Comparison of ENCODE assay signal across 17 cellular contexts in the genomic region with DNA sequence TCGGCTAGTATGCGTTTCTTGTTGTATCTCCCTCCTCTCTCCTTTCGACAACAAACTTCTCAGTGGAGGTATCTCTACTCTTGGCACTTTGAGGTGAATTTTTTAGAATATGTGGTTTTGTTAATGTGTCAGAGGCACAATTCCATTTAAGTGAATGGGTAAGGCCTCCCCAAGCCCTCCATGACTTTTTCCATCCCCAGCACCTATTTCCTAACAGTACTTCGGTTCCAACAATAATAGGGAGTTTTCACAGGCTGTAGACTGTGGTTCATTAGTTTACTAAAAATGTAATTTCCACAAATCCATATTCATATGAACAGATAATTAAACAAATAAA.
DNase-seq lines count a peak whose midpoint lies in the region; ATAC-seq, FAIRE-seq and TF ChIP-seq lines count a peak whose summit lies in the region.
"Had no signal": no experiment of that assay in that cellular context is flagged by ENCODE, and none has a peak within 500 bp of the region (broad histone marks: within the 10 kb centered on the region; RNA-seq: fewer than 3 reads in every experiment).

No MANE protein-coding gene starts in this region.

- H3K9ac ChIP-seq in HepG2 (ENCODE audit: insufficient read depth, low read depth, low read length) = no peak overlapping the region
- H3K9ac ChIP-seq: KMS-11 had no signal

- H4K20me1 ChIP-seq in HepG2 (ENCODE audit: insufficient read depth, low read length) = peaks cover 32% of the 10 kb centered on the region; the same call in 1 of the 2 replicates

- TF ChIP-seq POLR2A in HepG2 (IDR thresholded peaks at IDR 0.05; ENCODE audit: insufficient read depth in 1 of 2, low read depth in 2 of 2, low read length in 2 of 2) (no peak), gastrocnemius medialis (IDR thresholded peaks at IDR 0.05) (no peak)

- peaks cover 7% of the 10 kb centered on the region for H3K36me3 ChIP-seq in brain microvascular endothelial cell (replicated peaks)
- H3K36me3 ChIP-seq in HepG2 (replicated peaks in 1 of 2; ENCODE audit: control insufficient read depth in 1 of 2, insufficient read depth in 2 of 2, low read length in 2 of 2) = peaks cover 9 to 39% of the 10 kb centered on the region in 2 experiments
- H3K36me3 ChIP-seq in gastrocnemius medialis = no peaks in the 10 kb centered on the region
- no peaks in the 10 kb centered on the region for H3K36me3 ChIP-seq in small intestine (ENCODE audit: control insufficient read depth in 2 of 2, insufficient read depth in 2 of 2, low read length in 2 of 2)
- H3K36me3 ChIP-seq: WERI-Rb-1 had no signal

- peak overlapping the region; percentile 96 for H3K27ac Mint-ChIP-seq in Calu3 (ENCODE audit: unreplicated experiment)
- H3K27ac Mint-ChIP-seq: activated naive CD8-positive, alpha-beta T cell had no signal

- H3K4me1 ChIP-seq in HepG2 (ENCODE audit: insufficient read depth, low read length) = peaks cover 56% of the 10 kb centered on the region
- peaks cover 30 to 39% of the 10 kb centered on the region in 2 donors for H3K4me1 ChIP-seq in gastrocnemius medialis
- peaks cover 0 to 3% of the 10 kb centered on the region in 2 donors for H3K4me1 ChIP-seq in small intestine (ENCODE audit: control insufficient read depth in 2 of 2, insufficient read depth in 1 of 2, low read depth in 1 of 2, low read length in 1 of 2)

- no peaks in the 10 kb centered on the region for H3K27me3 Mint-ChIP-seq in Calu3 (ENCODE audit: unreplicated experiment)

- H3K27me3 ChIP-seq in brain microvascular endothelial cell (replicated peaks) (no peaks in the 10 kb centered on the region), HepG2 (ENCODE audit: control insufficient read depth in 1 of 2, insufficient read depth in 2 of 2, low read length in 2 of 2) (no peaks in the 10 kb centered on the region), gastrocnemius medialis (no peaks in the 10 kb centered on the region), small intestine (ENCODE audit: control insufficient read depth in 2 of 2, insufficient read depth in 2 of 2, low read length in 2 of 2) (no peaks in the 10 kb centered on the region)
- H3K27me3 ChIP-seq: dorsolateral prefrontal cortex had no signal

- FAIRE-seq in HepG2 (lab: Jason Lieb, UNC) = no peak
- no peak for FAIRE-seq in small intestine (lab: Jason Lieb, UNC)

- intact Hi-C loops in Calu3 (cut with micrococcal nuclease; ENCODE audit: unreplicated experiment) (no loop called here), HepG2 (cut with micrococcal nuclease; ENCODE audit: unreplicated experiment) (no loop called here), gastrocnemius medialis (cut with DNase I; ENCODE audit: low total_unique reads) (no loop called here)

- peak overlapping the region; percentile 67 for H3K27ac ChIP-seq in brain microvascular endothelial cell
- peak overlapping the region; percentile 67 for H3K27ac ChIP-seq in HepG2 (ENCODE audit: extremely low read length, insufficient read depth, low read length)
- peak overlapping the region in 3 of 4 donors; percentile 14 to 60 (median 53) for H3K27ac ChIP-seq in gastrocnemius medialis
- H3K27ac ChIP-seq in small intestine (ENCODE audit: low read depth in 1 of 2, low read length in 1 of 2) = peak overlapping the region in 1 of 2 donors; percentile 80
- H3K27ac ChIP-seq: KMS-11, SK-N-MC, WERI-Rb-1 had no signal

- no peak overlapping the region for H2AFZ ChIP-seq in HepG2 (ENCODE audit: low read length)

- in situ Hi-C loops in brain microvascular endothelial cell (cut with HindIII; ENCODE audit: low pct_ligation_motif_present, low sequenced_read_pairs) (no loop called here), HepG2 (cut with HindIII; ENCODE audit: extremely low pct_ligation_motif_present, low pct_unique_long_range_greater_than_20kb) (no loop called here), gastrocnemius medialis (cut with MboI; ENCODE audit: low sequenced_read_pairs in 4 of 4) (loop anchor here in 1 of 4 donors (25.0 kb wide), 1 partner anchor 89 kb away; no protein-coding TSS in a partner anchor)

- CTCF ChIA-PET in Calu3 (lab: Charles Lee) = interaction anchor here (0.6 to 1.4 kb wide), 8 partner anchors 8 to 110 kb away, joined by 3 to 8 read pairs (median 4); a partner anchor contains a TSS
- CTCF ChIA-PET in HepG2 (lab: Yijun Ruan, JAX; ENCODE audit: low intra/inter-chr PET ratio, low total read pairs) = no interaction called here

- TF ChIP-seq RAD21 in HepG2 (CRISPR knock-in tag; IDR thresholded peaks at IDR 0.05) = no peak

- peak overlapping the region; percentile 48 for H3K4me3 Mint-ChIP-seq in Calu3 (ENCODE audit: low read depth, unreplicated experiment)
- H3K4me3 Mint-ChIP-seq: activated naive CD8-positive, alpha-beta T cell had no signal

- TF ChIP-seq CTCF in Calu3 (IDR thresholded peaks at IDR 0.05; ENCODE audit: unreplicated experiment) = no peak
- no peak for TF ChIP-seq CTCF in brain microvascular endothelial cell (IDR thresholded peaks at IDR 0.05; ENCODE audit: low read depth, low read length, missing control alignments)
- TF ChIP-seq CTCF in HepG2 (CRISPR knock-in tag; IDR thresholded peaks at IDR 0.05) = no peak
- TF ChIP-seq CTCF in gastrocnemius medialis (IDR thresholded peaks at IDR 0.05 in 4 of 5, conservative IDR thresholded peaks at IDR 0.05 in 1 of 5) = no peak

- H3K9me3 ChIP-seq in HepG2 (ENCODE audit: low read length) = no peaks in the 10 kb centered on the region
- no peaks in the 10 kb centered on the region for H3K9me3 ChIP-seq in gastrocnemius medialis
- no peaks in the 10 kb centered on the region for H3K9me3 ChIP-seq in small intestine (ENCODE audit: control insufficient read depth, low read depth)

- TF ChIP-seq EP300 in HepG2 (IDR thresholded peaks at IDR 0.05; ENCODE audit: low read depth in 2 of 2, low read length in 2 of 2) = no peak
- TF ChIP-seq EP300 in HepG2 (CRISPR knock-in tag; IDR thresholded peaks at IDR 0.05; ENCODE audit: borderline replicate concordance) = no peak

- ATAC-seq in HepG2 (no peak), gastrocnemius medialis (no peak), HG03457 (IDR thresholded peaks at IDR 0.05; ENCODE audit: unreplicated experiment) (no peak)

- no peaks in the 10 kb centered on the region for H3K9me3 Mint-ChIP-seq in Calu3 (ENCODE audit: low read depth, unreplicated experiment)
- H3K9me3 Mint-ChIP-seq: neural crest cell had no signal

- peaks cover 95% of the 10 kb centered on the region for H3K36me3 Mint-ChIP-seq in Calu3 (ENCODE audit: insufficient read depth, unreplicated experiment)
- H3K36me3 Mint-ChIP-seq: activated naive CD8-positive, alpha-beta T cell had no signal

- H3K4me2 ChIP-seq in HepG2 (ENCODE audit: low read depth, low read length) = 0 out of 2 replicates have a peak overlapping the region, but pooled peaks have one; percentile 42
- H3K4me2 ChIP-seq: KMS-11 had no signal

- POLR2A ChIA-PET in HepG2 (lab: Yijun Ruan, JAX) = no interaction called here

- H3K4me1 Mint-ChIP-seq in Calu3 (ENCODE audit: low read depth, unreplicated experiment) = peaks cover 89% of the 10 kb centered on the region

- BruUV-seq in Calu3 (replicated peaks; lab: Mats Ljungman, UMichigan) (no TSS peak), HepG2 (replicated peaks; lab: Mats Ljungman, UMichigan) (no TSS peak)

- no peak overlapping the region for H3K4me3 ChIP-seq in brain microvascular endothelial cell (ENCODE audit: low read depth, low read length)
- no peak overlapping the region for H3K4me3 ChIP-seq in HepG2 (replicated peaks in 1 of 3; ENCODE audit: insufficient read depth in 1 of 3, low read depth in 2 of 3, low read length in 3 of 3)
- H3K4me3 ChIP-seq in gastrocnemius medialis = no peak overlapping the region
- H3K4me3 ChIP-seq in small intestine (ENCODE audit: low read depth in 1 of 2, low read length in 2 of 2) = no peak overlapping the region
- H3K4me3 ChIP-seq: dorsolateral prefrontal cortex, SK-N-MC had no signal

- 94% methylated on average over 4 of the region's 4 CpGs for WGBS in HepG2 (ENCODE audit: low lambda C conversion rate)
- WGBS in small intestine, 3 donors = 90 to 99% (median 98%) methylated on average over 4 of the region's 4 CpGs

- DNase-seq in Calu3 (no peak), brain microvascular endothelial cell (no peak), HepG2 (ENCODE audit: low spot score) (no peak), gastrocnemius medialis (no peak), small intestine (no peak)
- DNase-seq in central memory CD4-positive, alpha-beta T cell = no peak
- DNase-seq in activated CD8-positive, alpha-beta memory T cell treated with anti-CD3 and anti-CD28 coated beads for 24 hours = no peak
- DNase-seq: activated CD8-positive, alpha-beta memory T cell treated with anti-CD3 and anti-CD28 coated beads, Interleukin-2, amount 50 U/mL, for 4 hours; AML-193; dorsolateral prefrontal cortex; NCI-H187; WERI-Rb-1 had no signal

- H3K79me2 ChIP-seq in HepG2 (ENCODE audit: insufficient read depth, low read length) = peaks cover 40% of the 10 kb centered on the region

TF ChIP-seq in HepG2, 621 proteins besides CTCF, POLR2A, EP300 and RAD21:
- TF ChIP-seq MED1 (CRISPR knock-in tag; IDR thresholded peaks at IDR 0.05) = no peak
